8 cellular contexts compared by ENCODE assay signal in genomic region chr15:78308422-78309021, GRCh38. TPM values are rescaled to one million over a fixed set of nuclear protein-coding genes. Genes with fewer than 3 reads are reported as not detected.
DNase-seq lines count a peak whose midpoint lies in the region; ATAC-seq and TF ChIP-seq lines count a peak whose summit lies in the region.

No MANE protein-coding gene starts in this region.

- POLR2A ChIA-PET in CD4-positive, alpha-beta T cell (lab: Charles Lee) = no interaction called here

- no peaks in the 10 kb centered on the region for H3K27me3 ChIP-seq in CD4-positive, alpha-beta T cell (ENCODE audit: control insufficient read depth, insufficient read depth, low read length)
- no peaks in the 10 kb centered on the region for H3K27me3 ChIP-seq in testis

- H3K27ac ChIP-seq in CD4-positive, alpha-beta T cell (ENCODE audit: low read depth, low read length) = no peak overlapping the region
- no peak overlapping the region for H3K27ac ChIP-seq in testis

- peak in 8 of 10 experiments; percentile 6 to 43 (median 20) for DNase-seq in CD4-positive, alpha-beta T cell
- peak; percentile 81 for DNase-seq in NCI-H69 (lab: John Stamatoyannopoulos, UW)
- peak; percentile 73 for DNase-seq in activated CD8-positive, alpha-beta memory T cell treated with anti-CD3 and anti-CD28 coated beads for 24 hours
- DNase-seq in epithelial cell of proximal tubule (ENCODE audit: low read depth) = no peak
- peak in 2 of 3 donors; percentile 83 to 84 for DNase-seq in mucosa of descending colon
- peak; percentile 79 for DNase-seq in testis

- no peaks in the 10 kb centered on the region for H3K9me3 ChIP-seq in CD4-positive, alpha-beta T cell (ENCODE audit: control insufficient read depth, low read length)
- H3K9me3 ChIP-seq in mucosa of descending colon (no peaks in the 10 kb centered on the region), testis (no peaks in the 10 kb centered on the region)

- no peaks in the 10 kb centered on the region for H3K36me3 Mint-ChIP-seq in CD4-positive, alpha-beta T cell (ENCODE audit: low read depth)

- H3K4me1 ChIP-seq in mucosa of descending colon (ENCODE audit: low read depth) = peaks cover 4% of the 10 kb centered on the region
- H3K4me1 ChIP-seq in testis = no peaks in the 10 kb centered on the region

- no peak overlapping the region for H3K4me3 ChIP-seq in epithelial cell of proximal tubule (ENCODE audit: low read depth, low read length)
- no peak overlapping the region for H3K4me3 ChIP-seq in mucosa of descending colon
- no peak overlapping the region for H3K4me3 ChIP-seq in testis

- H3K27ac Mint-ChIP-seq in CD4-positive, alpha-beta T cell = no peak overlapping the region

- ATAC-seq in CD4-positive, alpha-beta T cell (ENCODE audit: poor library complexity) = peak; percentile 68
- ATAC-seq in HG02852 (IDR thresholded peaks at IDR 0.05; ENCODE audit: unreplicated experiment) (peak; percentile 47), mucosa of descending colon (peak; percentile 91), GM21737 (IDR thresholded peaks at IDR 0.05; ENCODE audit: unreplicated experiment) (no peak)

- TF ChIP-seq POLR2A in testis (IDR thresholded peaks at IDR 0.05) = no peak

- H3K27me3 Mint-ChIP-seq in CD4-positive, alpha-beta T cell = peaks cover 13% of the 10 kb centered on the region

- CTCF ChIA-PET in CD4-positive, alpha-beta T cell (lab: Charles Lee) = interaction anchor here (1.4 kb wide), 1 partner anchor 114 kb away, joined by 3 read pairs; no protein-coding TSS in a partner anchor

- H3K36me3 ChIP-seq in mucosa of descending colon (ENCODE audit: low read depth) (no peaks in the 10 kb centered on the region), testis (ENCODE audit: low read depth, missing control alignments) (no peaks in the 10 kb centered on the region)

- intact Hi-C loops in CD4-positive, alpha-beta T cell (cut with DNase I, micrococcal nuclease) = loop anchor here in 1 of 2 experiments (5.0 to 10.0 kb wide), 3 partner anchors 114 to 406 kb away; partner anchors contain the start of gene PSMA4
- intact Hi-C loops in mucosa of descending colon (cut with DNase I, micrococcal nuclease) = loop anchor here (5.0 to 10.0 kb wide), 2 partner anchors 114 to 176 kb away; no protein-coding TSS in a partner anchor
- intact Hi-C loops in testis (cut with DNase I; ENCODE audit: low total_unique reads) = no loop called here

- H3K9me3 Mint-ChIP-seq in CD4-positive, alpha-beta T cell = no peaks in the 10 kb centered on the region

- no peak overlapping the region for H3K4me3 Mint-ChIP-seq in CD4-positive, alpha-beta T cell

- TF ChIP-seq CTCF in CD4-positive, alpha-beta T cell (IDR thresholded peaks at IDR 0.05) = no peak
- peak; percentile 98 for TF ChIP-seq CTCF in epithelial cell of proximal tubule (conservative IDR thresholded peaks at IDR 0.05; ENCODE audit: low read depth, low read length)
- peak; percentile 60 for TF ChIP-seq CTCF in mucosa of descending colon (IDR thresholded peaks at IDR 0.05)
- peak; percentile 21 to 74 (median 60) for TF ChIP-seq CTCF in testis (IDR thresholded peaks at IDR 0.05)

- no peaks in the 10 kb centered on the region for H3K4me1 Mint-ChIP-seq in CD4-positive, alpha-beta T cell (ENCODE audit: low read depth)

- 27 to 51% methylated on average over 4 to 8 of the region's 8 CpGs for WGBS in testis, 2 donors

RNA-seq across cellular contexts. Expression of gene SKIC8, which starts 9.1 kb away (rescaled TPM):
- 10 to 100 TPM; 13.3 to 16.7 TPM for total RNA-seq in CD4-positive, alpha-beta T cell
- total RNA-seq in epithelial cell of proximal tubule (62.7 and 79.1 TPM in 2 replicates), mucosa of descending colon (10 to 100 TPM; 35.4 to 41.7 (median 37.6) TPM), testis (10 to 100 TPM; 82.3 to 93.1 TPM)
- polyA plus RNA-seq in testis (ENCODE audit: insufficient read depth, low read depth, low replicate concordance) = 135 TPM

RNA-seq across cellular contexts. Expression of gene CRABP1, which starts 31.6 kb away (rescaled TPM):
- total RNA-seq in CD4-positive, alpha-beta T cell = not detected
- total RNA-seq in epithelial cell of proximal tubule = not detected in 2 replicates
- total RNA-seq in mucosa of descending colon = 1 to 10 TPM in 2 of 3 donors, under 1 TPM in 1; 0.67 to 6.2 (median 2.4) TPM
- total RNA-seq in testis = 1 to 10 TPM in 1 of 2 donors, under 1 TPM in 1; 0.74 to 2.4 TPM
- polyA plus RNA-seq in testis (ENCODE audit: insufficient read depth, low read depth, low replicate concordance) = 1.1 TPM

RNA-seq across cellular contexts. Expression of gene DNAJA4, which starts 44.2 kb away (rescaled TPM):
- total RNA-seq in CD4-positive, alpha-beta T cell = 10 to 100 TPM; 47.0 to 48.5 TPM
- total RNA-seq in epithelial cell of proximal tubule = 10.2 and 11.1 TPM in 2 replicates
- 10 to 100 TPM; 33.8 to 52.8 (median 43.5) TPM for total RNA-seq in mucosa of descending colon
- 100 to 1,000 TPM in 1 of 2 donors, 10 to 100 TPM in 1; 88.4 to 145 TPM for total RNA-seq in testis
- polyA plus RNA-seq in testis (ENCODE audit: insufficient read depth, low read depth, low replicate concordance) = 183 TPM
